Comparison of ENCODE assay signal across 10 cellular contexts in the genomic region with DNA sequence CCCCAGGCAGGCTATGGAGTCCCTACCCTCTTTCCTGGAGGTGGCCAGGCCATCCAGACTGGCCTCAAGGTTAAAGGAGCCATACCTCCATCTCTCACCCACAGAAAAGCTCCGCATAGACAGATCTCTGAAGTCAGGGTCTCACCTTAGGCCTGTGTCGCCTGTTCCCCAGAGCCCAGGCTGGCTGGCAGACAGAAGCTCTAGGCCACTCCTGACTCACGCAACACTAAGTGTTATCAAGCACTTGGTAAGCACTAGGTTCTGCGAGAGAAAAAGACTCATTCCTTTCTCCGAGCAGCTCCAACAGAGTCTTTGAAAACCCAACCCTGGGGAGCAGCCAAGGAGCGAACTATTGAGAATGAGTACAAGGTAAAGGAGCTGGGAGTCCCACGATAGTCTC. TPM values are rescaled to one million over a fixed set of nuclear protein-coding genes. Genes with fewer than 3 reads are reported as not detected.
A peak's percentile ranks its signal among the peaks of the same experiment; 100 is the strongest.
DNase-seq lines count a peak whose midpoint lies in the region; ATAC-seq and TF ChIP-seq lines count a peak whose summit lies in the region.
"Had no signal": no experiment of that assay in that cellular context is flagged by ENCODE, and none has a peak within 500 bp of the region (broad histone marks: within the 10 kb centered on the region; RNA-seq: fewer than 3 reads in every experiment).

No MANE protein-coding gene starts in this region.

- peak overlapping the region in 7 of 8 donors; percentile 61 to 100 (median 76) for H3K4me3 Mint-ChIP-seq in CD4-positive, alpha-beta memory T cell
- H3K4me3 Mint-ChIP-seq: neural crest cell had no signal

- H3K4me1 Mint-ChIP-seq in CD4-positive, alpha-beta memory T cell, result peaks cover 75 to 96% (median 84%) of the 10 kb centered on the region in 4 donors

- no peak for ATAC-seq in GM21447 (IDR thresholded peaks at IDR 0.05; ENCODE audit: unreplicated experiment)

- CTCF ChIA-PET in CD4-positive, alpha-beta memory T cell (lab: Charles Lee; ENCODE audit: partially characterized antibody), result interaction anchor here (1.2 to 1.6 kb wide), 2 partner anchors 10 to 98 kb away, joined by 3 to 4 read pairs; no protein-coding TSS in a partner anchor

- no peaks in the 10 kb centered on the region for H3K9me3 ChIP-seq in CD4-positive, alpha-beta memory T cell (ENCODE audit: control insufficient read depth in 1 of 2, low read length in 2 of 2)
- H3K9me3 ChIP-seq in effector memory CD4-positive, alpha-beta T cell (ENCODE audit: control insufficient read depth, low read length), result no peaks in the 10 kb centered on the region
- H3K9me3 ChIP-seq in osteoblast (ENCODE audit: low read depth, low read length), result no peaks in the 10 kb centered on the region

- TF ChIP-seq CTCF in osteoblast (IDR thresholded peaks at IDR 0.05; ENCODE audit: extremely low read depth, low read depth, low read length), result no peak

- no peak overlapping the region for H3K27ac ChIP-seq in CD4-positive, alpha-beta memory T cell (ENCODE audit: low read depth, low read length)
- H3K27ac ChIP-seq in effector memory CD4-positive, alpha-beta T cell (ENCODE audit: insufficient read depth, low read length, poor library complexity, severe bottlenecking), result no peak overlapping the region
- H3K27ac ChIP-seq in osteoblast (ENCODE audit: low read depth, low read length), result peak overlapping the region; percentile 94

- DNase-seq in CD4-positive, alpha-beta memory T cell, result no peak
- DNase-seq in LoVo (ENCODE audit: low spot score) (peak; percentile 25), osteoblast (ENCODE audit: insufficient read length, low spot score, missing footprints) (peak; percentile 89), NCI-H1092 treated with DMSO at 0.1 percent for 48 hours (lab: John Stamatoyannopoulos, UW) (no peak), activated gamma-delta T cell (lab: John Stamatoyannopoulos, UW) (no peak), RKO (ENCODE audit: low spot score) (no peak)
- DNase-seq in effector memory CD4-positive, alpha-beta T cell, result no peak
- DNase-seq: GDM1 had no signal

- H3K27me3 Mint-ChIP-seq in CD4-positive, alpha-beta memory T cell, result no peaks in the 10 kb centered on the region

- H3K36me3 ChIP-seq in CD4-positive, alpha-beta memory T cell (ENCODE audit: insufficient read depth, low read length), result no peaks in the 10 kb centered on the region
- H3K36me3 ChIP-seq in effector memory CD4-positive, alpha-beta T cell (ENCODE audit: control insufficient read depth, insufficient read depth, low read length), result peaks cover 6% of the 10 kb centered on the region
- peaks cover 84% of the 10 kb centered on the region for H3K36me3 ChIP-seq in osteoblast (ENCODE audit: insufficient read depth, low read length)

- peaks cover 78% of the 10 kb centered on the region for H4K20me1 ChIP-seq in osteoblast (ENCODE audit: insufficient read depth, low read length)

- intact Hi-C loops in CD4-positive, alpha-beta memory T cell (cut with micrococcal nuclease), result loop anchor here (10.0 kb wide), 2 partner anchors 870 to 1340 kb away; partner anchors contain the start of genes ACAA2, CXXC1 and MBD1

- H2AFZ ChIP-seq in osteoblast (ENCODE audit: low read length), result no peak overlapping the region

- H3K36me3 Mint-ChIP-seq in CD4-positive, alpha-beta memory T cell, result peaks cover 24 to 72% of the 10 kb centered on the region in 2 donors

- H3K9me3 Mint-ChIP-seq in CD4-positive, alpha-beta memory T cell, result peaks cover 0 to 2% (median 0%) of the 10 kb centered on the region in 8 donors
- H3K9me3 Mint-ChIP-seq: neural crest cell had no signal

- POLR2A ChIA-PET in CD4-positive, alpha-beta memory T cell (lab: Charles Lee; ENCODE audit: partially characterized antibody), result interaction anchor here (1.0 to 10.3 kb wide), 6 partner anchors 8 to 542 kb away, joined by 5 to 118 read pairs (median 8); partner anchors contain the start of gene C18orf32

- H3K4me2 ChIP-seq in osteoblast (ENCODE audit: insufficient read depth, low read length), result peak overlapping the region; percentile 95

- H3K27ac Mint-ChIP-seq in CD4-positive, alpha-beta memory T cell, result peak overlapping the region in 6 of 7 donors; percentile 48 to 89 (median 78)

- H3K79me2 ChIP-seq in osteoblast (ENCODE audit: insufficient read depth, low read length), result peaks cover 100% of the 10 kb centered on the region

- peaks cover 95% of the 10 kb centered on the region for H3K4me1 ChIP-seq in CD4-positive, alpha-beta memory T cell (ENCODE audit: insufficient read depth, low read length)
- H3K4me1 ChIP-seq in effector memory CD4-positive, alpha-beta T cell (ENCODE audit: control insufficient read depth, insufficient read depth, low read length, poor library complexity, severe bottlenecking), result peaks cover 74% of the 10 kb centered on the region
- H3K4me1 ChIP-seq in osteoblast (ENCODE audit: insufficient read depth, low read length), result peaks cover 77% of the 10 kb centered on the region

- H3K27me3 ChIP-seq in CD4-positive, alpha-beta memory T cell (ENCODE audit: insufficient read depth, low read length), result no peaks in the 10 kb centered on the region
- H3K27me3 ChIP-seq in effector memory CD4-positive, alpha-beta T cell (replicated peaks; ENCODE audit: control insufficient read depth, insufficient read depth, low read length, poor library complexity, severe bottlenecking), result no peaks in the 10 kb centered on the region
- no peaks in the 10 kb centered on the region for H3K27me3 ChIP-seq in osteoblast (ENCODE audit: insufficient read depth, low read length)

- peak overlapping the region; percentile 15 to 39 for H3K4me3 ChIP-seq in CD4-positive, alpha-beta memory T cell (ENCODE audit: low read length in 2 of 2)
- peak overlapping the region; percentile 8 for H3K4me3 ChIP-seq in effector memory CD4-positive, alpha-beta T cell (ENCODE audit: insufficient read depth, low read depth, low read length, poor library complexity, severe bottlenecking)
- peak overlapping the region; percentile 97 for H3K4me3 ChIP-seq in osteoblast (ENCODE audit: insufficient read depth, low read length)

RNA-seq across cellular contexts. Expression of gene SMAD7, which starts 6.1 kb away (rescaled TPM):
- 10 to 100 TPM; 31.0 to 31.2 TPM for total RNA-seq in CD4-positive, alpha-beta memory T cell
- 1 to 10 TPM; 2.7 to 4.7 TPM for polyA plus RNA-seq in CD4-positive, alpha-beta memory T cell
- 76.0 and 81.6 TPM in 2 replicates for total RNA-seq in osteoblast

Comparison
In these comparisons a context has a peak if more than half of its experiments do, and no peak if none do; other contexts are left out.
1. DNase-seq: peak in LoVo (single experiment) and osteoblast (single experiment); none in CD4-positive, alpha-beta memory T cell (0 of 5), effector memory CD4-positive, alpha-beta T cell (0 of 3), NCI-H1092 treated with DMSO at 0.1 percent for 48 hours (single experiment), activated gamma-delta T cell (single experiment) and RKO (single experiment).
2. H3K4me3 ChIP-seq: peak in every context shown above with its lines; median percentile 97 in osteoblast; 27 in CD4-positive, alpha-beta memory T cell; 8 in effector memory CD4-positive, alpha-beta T cell.